Comparison of ENCODE assay signal across 8 cellular contexts in the genomic region with DNA sequence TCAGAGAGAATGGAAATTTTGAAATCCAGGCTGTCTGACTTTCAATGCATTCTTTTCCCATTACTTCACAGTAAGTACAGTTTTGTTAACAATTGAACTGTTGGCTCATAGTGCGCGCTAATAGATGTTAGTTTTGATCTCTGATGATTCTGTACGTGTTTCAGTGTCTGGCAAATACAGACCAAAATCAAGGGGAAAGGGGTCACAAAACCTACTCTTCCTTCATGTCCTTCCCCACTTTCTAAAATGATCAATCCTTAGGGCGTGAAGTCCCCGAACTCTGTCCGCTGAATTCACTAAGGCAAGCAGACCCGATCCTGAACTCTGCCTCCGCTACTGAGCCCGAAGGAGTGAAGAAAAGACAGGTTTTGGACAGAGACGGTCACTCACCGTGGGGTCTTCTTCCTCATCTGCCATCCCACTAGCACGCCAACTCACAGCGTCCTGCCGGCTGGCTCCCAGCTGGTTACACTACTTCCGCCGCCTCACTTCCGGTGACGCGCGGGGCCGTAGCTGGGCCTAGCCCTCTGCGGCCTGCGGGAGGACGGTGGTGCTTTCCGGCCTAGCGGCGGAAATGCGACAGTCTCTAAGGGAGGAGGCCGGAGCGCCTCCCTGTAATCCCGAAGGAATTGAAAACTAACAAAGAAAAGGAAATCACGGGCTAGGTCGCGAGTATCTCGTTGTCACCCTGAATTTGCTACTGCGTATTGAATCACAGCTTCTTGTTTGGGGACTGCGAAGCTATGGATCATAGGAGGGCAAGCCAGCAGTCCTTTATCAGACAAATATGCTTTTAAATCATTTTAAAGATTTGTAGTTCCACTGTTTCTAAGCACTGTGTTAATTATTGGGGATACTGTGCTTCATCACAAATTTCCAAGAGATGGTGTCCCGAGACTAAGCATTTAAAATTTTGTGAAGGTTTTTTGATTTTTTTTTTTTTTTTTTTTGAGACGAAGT. TPM values are rescaled to one million over a fixed set of nuclear protein-coding genes. Genes with fewer than 3 reads are reported as not detected.
DNase-seq lines count a peak whose midpoint lies in the region; ATAC-seq and TF ChIP-seq lines count a peak whose summit lies in the region.

A gene with protein sequence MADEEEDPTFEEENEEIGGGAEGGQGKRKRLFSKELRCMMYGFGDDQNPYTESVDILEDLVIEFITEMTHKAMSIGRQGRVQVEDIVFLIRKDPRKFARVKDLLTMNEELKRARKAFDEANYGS (minus strand): TSS at position 473 of the 960 bp plus-strand sequence. CDS start 56 bp downstream, at position 417.

- H3F3A ChIP-seq in GM23338 (replicated peaks; ENCODE audit: low read depth): peaks cover 4% of the 10 kb centered on the region; the same call in 1 of the 2 replicates

- H3K9me3 Mint-ChIP-seq in GM23338 (peaks cover 4% of the 10 kb centered on the region; the same call in 2 of the 3 replicates), natural killer cell (no peaks in the 10 kb centered on the region)
- no peaks in the 10 kb centered on the region for H3K9me3 Mint-ChIP-seq in activated T-helper 2 cell treated with anti-CD3 and anti-CD28 coated beads, Interferon-gamma antibody, Interleukin-2, Interleukin-4, amounts not matched to agents 10 μg/mL and 5 μg/mL and 100 μg/mL, durations not matched to agents 14 hours and 24 hours and 36 hours

- DNase-seq in EL: peak; percentile 97
- DNase-seq in GM23338 (ENCODE audit: low spot score): peak; percentile 98
- DNase-seq in LHCN-M2 (ENCODE audit: low read depth): peak; percentile 95
- peak; percentile 91 for DNase-seq in RWPE2 (ENCODE audit: low spot score)
- DNase-seq in activated T-helper 2 cell treated with anti-CD3 and anti-CD28 coated beads, Interferon-gamma antibody, Interleukin-2, Interleukin-4, amounts not matched to agents 10 μg/mL and 5 μg/mL and 100 μg/mL, durations not matched to agents 14 hours and 24 hours and 36 hours (ENCODE audit: low spot score): peak; percentile 83
- peak; percentile 93 for DNase-seq in fibroblast of mammary gland (ENCODE audit: low read depth)
- DNase-seq in natural killer cell: peak; percentile 87
- peak; percentile 83 for DNase-seq in stimulated activated naive CD4-positive, alpha-beta T cell treated with Interleukin-2 at 50 U/mL for 16 hours (lab: John Stamatoyannopoulos, UW)

- H3K36me3 ChIP-seq in GM23338 (ENCODE audit: insufficient read depth) (no peaks in the 10 kb centered on the region; the same call in 1 of the 2 replicates), RWPE2 (ENCODE audit: low read depth) (peaks cover 10% of the 10 kb centered on the region)

- H4K20me1 ChIP-seq in GM23338 (replicated peaks; ENCODE audit: insufficient read depth): 0 out of 2 replicates have a peak, but pooled peaks cover 2% of the 10 kb centered on the region

- peak within 1 kb of the TSS; percentile 88 for H3K27ac ChIP-seq in GM23338 (ENCODE audit: low read depth)
- H3K27ac ChIP-seq in RWPE2 (ENCODE audit: poor library complexity, severe bottlenecking): peak within 1 kb of the TSS; percentile 62

- H3K27me3 ChIP-seq in GM23338 (ENCODE audit: insufficient read depth): no peaks in the 10 kb centered on the region
- H3K27me3 ChIP-seq in RWPE2 (ENCODE audit: insufficient read depth, poor library complexity, severe bottlenecking): no peaks in the 10 kb centered on the region

- peak within 1 kb of the TSS; percentile 82 for H3K4me2 ChIP-seq in GM23338

- peaks cover 12% of the 10 kb centered on the region for H3K4me1 ChIP-seq in GM23338 (ENCODE audit: insufficient read depth)
- H3K4me1 ChIP-seq in RWPE2 (ENCODE audit: insufficient read depth, poor library complexity, severe bottlenecking): peaks cover 10% of the 10 kb centered on the region

- TF ChIP-seq CTCF in GM23338 (conservative IDR thresholded peaks at IDR 0.05; ENCODE audit: low read depth in 2 of 2): 0 out of 4 replicates have a peak, but pooled peaks of 1 of the 2 experiments have one; percentile 14
- TF ChIP-seq CTCF in RWPE2 (IDR thresholded peaks at IDR 0.05; ENCODE audit: poor library complexity, severe bottlenecking): no peak
- TF ChIP-seq CTCF in fibroblast of mammary gland (conservative IDR thresholded peaks at IDR 0.05; ENCODE audit: control insufficient read depth, insufficient read depth, low read depth, low read length): no peak
- no peak for TF ChIP-seq CTCF in natural killer cell (IDR thresholded peaks at IDR 0.05)

- H3K4me3 Mint-ChIP-seq in GM23338: peak within 1 kb of the TSS; percentile 100
- peak within 1 kb of the TSS; percentile 96 for H3K4me3 Mint-ChIP-seq in activated T-helper 2 cell treated with anti-CD3 and anti-CD28 coated beads, Interferon-gamma antibody, Interleukin-2, Interleukin-4, amounts not matched to agents 10 μg/mL and 5 μg/mL and 100 μg/mL, durations not matched to agents 14 hours and 24 hours and 36 hours (ENCODE audit: low read depth)
- peak within 1 kb of the TSS; percentile 98 for H3K4me3 Mint-ChIP-seq in natural killer cell

- peaks cover 37% of the 10 kb centered on the region for H3K36me3 Mint-ChIP-seq in GM23338 (ENCODE audit: low read depth)
- H3K36me3 Mint-ChIP-seq in activated T-helper 2 cell treated with anti-CD3 and anti-CD28 coated beads, Interferon-gamma antibody, Interleukin-2, Interleukin-4, amounts not matched to agents 10 μg/mL and 5 μg/mL and 100 μg/mL, durations not matched to agents 14 hours and 24 hours and 36 hours (ENCODE audit: low read depth): peaks cover 3% of the 10 kb centered on the region
- H3K36me3 Mint-ChIP-seq in natural killer cell: no peaks in the 10 kb centered on the region

- H3K4me1 Mint-ChIP-seq in GM23338 (peaks cover 24% of the 10 kb centered on the region), natural killer cell (peaks cover 21% of the 10 kb centered on the region in 2 donors)
- H3K4me1 Mint-ChIP-seq in activated T-helper 2 cell treated with anti-CD3 and anti-CD28 coated beads, Interferon-gamma antibody, Interleukin-2, Interleukin-4, amounts not matched to agents 10 μg/mL and 5 μg/mL and 100 μg/mL, durations not matched to agents 14 hours and 24 hours and 36 hours (ENCODE audit: low read depth): peaks cover 13% of the 10 kb centered on the region

- no peak within 1 kb of the TSS for H2AFZ ChIP-seq in GM23338

- intact Hi-C loops in activated T-helper 2 cell treated with anti-CD3 and anti-CD28 coated beads, Interferon-gamma antibody, Interleukin-2, Interleukin-4, amounts not matched to agents 10 μg/mL and 5 μg/mL and 100 μg/mL, durations not matched to agents 14 hours and 24 hours and 36 hours (cut with micrococcal nuclease): loop anchor here (1.0 kb wide), 2 partner anchors 15 to 24 kb away; no protein-coding TSS in a partner anchor
- intact Hi-C loops in natural killer cell (cut with micrococcal nuclease): loop anchor here (1.0 kb wide), 4 partner anchors 14 to 36 kb away; partner anchors contain the start of genes TMEM167B and WDR47

- H3K27me3 Mint-ChIP-seq in GM23338 (ENCODE audit: insufficient read depth, low read depth, poor library complexity): peaks cover 4% of the 10 kb centered on the region
- H3K27me3 Mint-ChIP-seq in activated T-helper 2 cell treated with anti-CD3 and anti-CD28 coated beads, Interferon-gamma antibody, Interleukin-2, Interleukin-4, amounts not matched to agents 10 μg/mL and 5 μg/mL and 100 μg/mL, durations not matched to agents 14 hours and 24 hours and 36 hours (ENCODE audit: low read depth): no peaks in the 10 kb centered on the region
- H3K27me3 Mint-ChIP-seq in natural killer cell (ENCODE audit: low read depth in 2 of 2): peaks cover 3 to 6% of the 10 kb centered on the region in 2 donors

- ATAC-seq in GM23338 (peak; percentile 99), RWPE2 (ENCODE audit: low read depth) (peak; percentile 100), natural killer cell (peak; percentile 98 to 99 (median 99))

- no peaks in the 10 kb centered on the region for H3K9me3 ChIP-seq in RWPE2 (ENCODE audit: severe bottlenecking)

- peak within 1 kb of the TSS; percentile 66 for H3K4me3 ChIP-seq in GM23338
- peak within 1 kb of the TSS; percentile 53 for H3K4me3 ChIP-seq in RWPE2 (ENCODE audit: severe bottlenecking)
- H3K4me3 ChIP-seq in fibroblast of mammary gland (ENCODE audit: control insufficient read depth, low read depth, low read length): peak within 1 kb of the TSS; percentile 88

- peaks cover 37% of the 10 kb centered on the region for H3K79me2 ChIP-seq in GM23338 (replicated peaks; ENCODE audit: insufficient read depth)

- no peaks in the 10 kb centered on the region for H3K9me2 ChIP-seq in GM23338 (ENCODE audit: insufficient read depth)

- H3K27ac Mint-ChIP-seq in GM23338: peak within 1 kb of the TSS; percentile 99
- peak within 1 kb of the TSS; percentile 88 for H3K27ac Mint-ChIP-seq in activated T-helper 2 cell treated with anti-CD3 and anti-CD28 coated beads, Interferon-gamma antibody, Interleukin-2, Interleukin-4, amounts not matched to agents 10 μg/mL and 5 μg/mL and 100 μg/mL, durations not matched to agents 14 hours and 24 hours and 36 hours
- peak within 1 kb of the TSS; percentile 99 for H3K27ac Mint-ChIP-seq in natural killer cell

TF ChIP-seq in GM23338, 12 proteins besides CTCF, POLR2A, EP300 and RAD21:
- TF ChIP-seq, protein P1, sequence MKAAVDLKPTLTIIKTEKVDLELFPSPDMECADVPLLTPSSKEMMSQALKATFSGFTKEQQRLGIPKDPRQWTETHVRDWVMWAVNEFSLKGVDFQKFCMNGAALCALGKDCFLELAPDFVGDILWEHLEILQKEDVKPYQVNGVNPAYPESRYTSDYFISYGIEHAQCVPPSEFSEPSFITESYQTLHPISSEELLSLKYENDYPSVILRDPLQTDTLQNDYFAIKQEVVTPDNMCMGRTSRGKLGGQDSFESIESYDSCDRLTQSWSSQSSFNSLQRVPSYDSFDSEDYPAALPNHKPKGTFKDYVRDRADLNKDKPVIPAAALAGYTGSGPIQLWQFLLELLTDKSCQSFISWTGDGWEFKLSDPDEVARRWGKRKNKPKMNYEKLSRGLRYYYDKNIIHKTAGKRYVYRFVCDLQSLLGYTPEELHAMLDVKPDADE (IDR thresholded peaks at IDR 0.05): peak; percentile 76
- TF ChIP-seq CREB1 (CRISPR knock-in tag; IDR thresholded peaks at IDR 0.05; ENCODE audit: low read depth) (peak; percentile 90), STAT1 (IDR thresholded peaks at IDR 0.05; ENCODE audit: unreplicated experiment) (no peak), JUNB (IDR thresholded peaks at IDR 0.05; ENCODE audit: unreplicated experiment) (no peak), EZH2 (IDR thresholded peaks at IDR 0.05; ENCODE audit: low read depth, unreplicated experiment) (no peak), POLR2AphosphoS5 (IDR thresholded peaks at IDR 0.05; ENCODE audit: low read depth) (peak; percentile 97)
TF ChIP-seq in GM23338: peak in this region for 3.

RNA-seq across cellular contexts. Expression of the gene that starts here (rescaled TPM):
- 55.8 and 72.4 TPM in 2 replicates for total RNA-seq in GM23338 (2014; rRNA removed; shearing (Covaris generic))
- 43.7 and 49.4 TPM in 2 replicates for polyA plus RNA-seq in GM23338 (2016; fragmentation: Nextera tagmentation; extraction: Ambion mirVana)
- 67.0 and 72.4 TPM in 2 replicates for total RNA-seq in LHCN-M2 (2014; rRNA removed)
- 50.2 TPM for polyA plus RNA-seq in LHCN-M2 (2012)
- total RNA-seq in activated T-helper 2 cell treated with anti-CD3 and anti-CD28 coated beads, Interferon-gamma antibody, Interleukin-2, Interleukin-4, amounts not matched to agents 10 μg/mL and 5 μg/mL and 100 μg/mL, durations not matched to agents 14 hours and 24 hours and 36 hours: 21.6 and 25.0 TPM in 2 replicates
- 10 to 100 TPM; 44.4 to 54.5 (median 47.2) TPM for total RNA-seq in natural killer cell

Comparison
In these comparisons a context has a peak if more than half of its experiments do, and no peak if none do; other contexts are left out.
1. Peak in every context shown above with its lines: DNase-seq, ATAC-seq, H3K4me3 ChIP-seq and H3K27ac ChIP-seq.